1 cellular context compared by ENCODE assay signal in the genomic region with DNA sequence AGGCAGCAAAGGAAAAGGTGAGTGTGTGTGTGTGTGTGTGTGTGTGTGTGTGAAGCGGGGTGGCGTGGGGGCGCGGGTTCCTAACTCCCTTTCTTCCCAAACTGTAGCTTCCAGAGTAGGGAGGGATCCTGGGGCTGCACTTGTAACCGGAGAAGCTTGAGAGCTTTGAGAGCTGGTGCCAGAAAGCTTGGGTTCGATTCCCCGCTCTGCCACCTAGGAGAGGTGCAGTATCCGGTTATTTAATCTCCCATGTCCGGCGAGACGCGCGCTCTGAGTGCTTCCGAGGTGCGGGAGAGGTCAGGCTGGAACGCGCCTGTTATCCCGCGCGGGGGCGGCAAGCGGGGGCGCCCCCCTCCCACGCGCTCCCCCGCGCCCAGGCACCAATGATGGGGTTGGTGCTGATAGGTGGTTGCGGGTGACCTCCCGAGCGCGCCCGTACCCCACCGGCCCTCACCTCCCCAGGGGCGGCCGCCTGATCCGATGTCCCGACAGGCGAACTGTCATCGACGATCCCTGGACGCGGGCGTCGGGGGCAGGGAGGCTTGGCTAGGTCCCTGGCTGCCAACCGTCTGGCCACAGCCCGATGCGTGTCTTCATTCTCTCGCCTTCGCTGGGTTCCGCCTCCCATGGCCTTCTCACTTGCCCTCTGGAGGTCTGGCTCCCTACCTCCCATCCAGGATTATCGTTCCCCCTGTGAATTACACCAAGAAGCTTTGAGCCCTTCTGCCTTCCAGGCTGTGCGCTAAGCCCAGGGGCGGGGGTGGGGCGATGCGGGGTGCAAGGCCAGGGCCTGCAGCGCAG.
TF ChIP-seq lines count a peak whose summit lies in the region.

No MANE protein-coding gene starts in this region.

TF ChIP-seq in H1, 55 proteins besides CTCF, POLR2A, EP300 and RAD21:
- TF ChIP-seq TBP (IDR thresholded peaks at IDR 0.05; ENCODE audit: low read depth, low read length) (peak; percentile 61), EGR1 (IDR thresholded peaks at IDR 0.05; ENCODE audit: borderline replicate concordance, low read depth, low read length) (peak; percentile 59; the same call in 1 of the 2 replicates), RBBP5 (IDR thresholded peaks at IDR 0.05; ENCODE audit: borderline replicate concordance, low read depth, low read length) (peak; percentile 67; the same call in 1 of the 2 replicates), KDM1A (IDR thresholded peaks at IDR 0.05; ENCODE audit: borderline replicate concordance, low read length) (peak; percentile 45; the same call in 1 of the 2 replicates), SP2 (IDR thresholded peaks at IDR 0.05; ENCODE audit: low read length) (no peak), SUZ12 (IDR thresholded peaks at IDR 0.05; ENCODE audit: low read length) (peak; percentile 47; the same call in 1 of the 2 replicates), SAP30 (IDR thresholded peaks at IDR 0.05; ENCODE audit: insufficient read depth, insufficient replicate concordance, low read length) (no peak), KDM4A (IDR thresholded peaks at IDR 0.05; ENCODE audit: low read depth, low read length, severe bottlenecking) (peak; percentile 87), ASH2L (IDR thresholded peaks at IDR 0.05; ENCODE audit: low read length) (peak; percentile 74), ZNF274 (IDR thresholded peaks at IDR 0.05; ENCODE audit: borderline replicate concordance, extremely low read depth, low read length) (no peak), BACH1 (IDR thresholded peaks at IDR 0.05; ENCODE audit: low read length) (0 out of 2 replicates have a peak, but pooled peaks have one; percentile 34), HDAC2 (IDR thresholded peaks at IDR 0.05; ENCODE audit: borderline replicate concordance in 1 of 2, low read depth in 2 of 2, low read length in 2 of 2) (0 out of 4 replicates have a peak, but pooled peaks of 1 of the 2 experiments have one; percentile 52), TAF1 (IDR thresholded peaks at IDR 0.05; ENCODE audit: low read depth, low read length) (no peak), CHD1 (IDR thresholded peaks at IDR 0.05; ENCODE audit: low read depth, low read length) (no peak)
- TF ChIP-seq, protein P1, sequence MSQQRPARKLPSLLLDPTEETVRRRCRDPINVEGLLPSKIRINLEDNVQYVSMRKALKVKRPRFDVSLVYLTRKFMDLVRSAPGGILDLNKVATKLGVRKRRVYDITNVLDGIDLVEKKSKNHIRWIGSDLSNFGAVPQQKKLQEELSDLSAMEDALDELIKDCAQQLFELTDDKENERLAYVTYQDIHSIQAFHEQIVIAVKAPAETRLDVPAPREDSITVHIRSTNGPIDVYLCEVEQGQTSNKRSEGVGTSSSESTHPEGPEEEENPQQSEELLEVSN (IDR thresholded peaks at IDR 0.05) = 0 out of 2 replicates have a peak, but pooled peaks have one; percentile 34
- TF ChIP-seq, protein P2, sequence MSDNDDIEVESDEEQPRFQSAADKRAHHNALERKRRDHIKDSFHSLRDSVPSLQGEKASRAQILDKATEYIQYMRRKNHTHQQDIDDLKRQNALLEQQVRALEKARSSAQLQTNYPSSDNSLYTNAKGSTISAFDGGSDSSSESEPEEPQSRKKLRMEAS (IDR thresholded peaks at IDR 0.05) = 0 out of 2 replicates have a peak, but pooled peaks have one; percentile 9
TF ChIP-seq in H1: peak in this region for 11.
